Comparison of ENCODE assay signal across 12 cellular contexts in the genomic region with DNA sequence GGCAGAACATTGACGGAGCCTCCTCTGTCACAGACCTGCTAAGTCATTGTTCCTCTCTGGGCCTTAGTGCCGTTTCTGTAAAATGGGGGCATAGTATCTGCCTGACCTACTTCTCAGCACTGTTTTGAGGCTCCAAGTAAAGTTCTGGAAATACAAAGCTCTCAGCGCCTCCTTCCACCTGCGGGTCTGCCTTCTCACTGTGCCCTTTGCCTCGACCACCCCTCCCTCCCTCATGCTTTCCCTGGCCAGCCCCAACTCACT. TPM values are rescaled to one million over a fixed set of nuclear protein-coding genes. Genes with fewer than 3 reads are reported as not detected.
A peak's percentile ranks its signal among the peaks of the same experiment; 100 is the strongest.
DNase-seq lines count a peak whose midpoint lies in the region; ATAC-seq, FAIRE-seq and TF ChIP-seq lines count a peak whose summit lies in the region.
"Had no signal": no experiment of that assay in that cellular context is flagged by ENCODE, and none has a peak within 500 bp of the region (broad histone marks: within the 10 kb centered on the region; RNA-seq: fewer than 3 reads in every experiment).

No MANE protein-coding gene starts in this region.

- H3K4me3 Mint-ChIP-seq in neural progenitor cell, result peak overlapping the region; percentile 53
- H3K4me3 Mint-ChIP-seq: natural killer cell treated with Interleukin-12 subunit alpha and Interleukin-12 subunit beta and Interleukin-15 and Interleukin-18, amount 100 ng/mL, for 72 hours had no signal

- peaks cover 26% of the 10 kb centered on the region for H3K4me1 ChIP-seq in adipocyte (ENCODE audit: control insufficient read depth, insufficient read depth, low read length)
- peaks cover 28 to 41% (median 34%) of the 10 kb centered on the region in 4 donors for H3K4me1 ChIP-seq in esophagus muscularis mucosa
- peaks cover 18% of the 10 kb centered on the region for H3K4me1 ChIP-seq in neural progenitor cell
- peaks cover 23 to 31% of the 10 kb centered on the region in 2 donors for H3K4me1 ChIP-seq in thyroid gland

- no peak for DNase-seq in adipocyte (ENCODE audit: low read depth)
- no peak for DNase-seq in esophagus muscularis mucosa (ENCODE audit: extremely low spot score)
- DNase-seq in neural progenitor cell (ENCODE audit: low spot score), result no peak
- no peak for DNase-seq in thyroid gland
- no peak for DNase-seq in H54 (ENCODE audit: insufficient read length, low spot score)
- DNase-seq in cerebellar cortex (ENCODE audit: low spot score), result no peak
- DNase-seq: activated CD4-positive, CD25-positive, alpha-beta regulatory T cell treated with anti-CD3 and anti-CD28 coated beads, Interleukin-2, amount 50 U/mL, for 72 hours; activated effector memory CD4-positive, alpha-beta T cell treated with Interleukin-2 at 50 U/mL for 16 hours had no signal

- FAIRE-seq in H54 (lab: Jason Lieb, UNC), result no peak

- H3K4me1 Mint-ChIP-seq in neural progenitor cell, result peaks cover 56% of the 10 kb centered on the region

- intact Hi-C loops in esophagus muscularis mucosa (cut with DNase I), result no loop called here
- intact Hi-C loops in thyroid gland (cut with DNase I), result no loop called here

- no peaks in the 10 kb centered on the region for H3K27me3 ChIP-seq in adipocyte (replicated peaks; ENCODE audit: control insufficient read depth, insufficient read depth, low read length)
- no peaks in the 10 kb centered on the region for H3K27me3 ChIP-seq in esophagus muscularis mucosa
- no peaks in the 10 kb centered on the region for H3K27me3 ChIP-seq in neural progenitor cell
- no peaks in the 10 kb centered on the region for H3K27me3 ChIP-seq in thyroid gland

- H2AFZ ChIP-seq in neural progenitor cell (replicated peaks), result no peak overlapping the region

- peaks cover 27% of the 10 kb centered on the region for H3F3A ChIP-seq in neural progenitor cell (ENCODE audit: low read depth)

- H3K9me3 Mint-ChIP-seq in neural progenitor cell, result peaks cover 2% of the 10 kb centered on the region
- H3K9me3 Mint-ChIP-seq: natural killer cell treated with Interleukin-12 subunit alpha and Interleukin-12 subunit beta and Interleukin-15 and Interleukin-18, amount 100 ng/mL, for 72 hours had no signal

- H3K27ac ChIP-seq in esophagus muscularis mucosa (replicated peaks in 1 of 4) (peak overlapping the region; percentile 90 to 95 (median 94)), neural progenitor cell (peak overlapping the region; percentile 88), thyroid gland (peak overlapping the region; percentile 93 to 95 (median 93))

- H3K9ac ChIP-seq in adipocyte (ENCODE audit: low read length), result peak overlapping the region; percentile 78
- H3K9ac ChIP-seq in neural progenitor cell, result no peak overlapping the region

- TF ChIP-seq EP300 in esophagus muscularis mucosa (IDR thresholded peaks at IDR 0.05), result no peak

- no peaks in the 10 kb centered on the region for H3K79me2 ChIP-seq in neural progenitor cell (ENCODE audit: low read depth)

- peaks cover 7% of the 10 kb centered on the region for H3K27me3 Mint-ChIP-seq in neural progenitor cell (ENCODE audit: insufficient read depth, low read depth)
- H3K27me3 Mint-ChIP-seq: natural killer cell treated with Interleukin-12 subunit alpha and Interleukin-12 subunit beta and Interleukin-15 and Interleukin-18, amount 100 ng/mL, for 72 hours had no signal

- H3K9me3 ChIP-seq in adipocyte (ENCODE audit: control insufficient read depth, low read length) (no peaks in the 10 kb centered on the region), esophagus muscularis mucosa (no peaks in the 10 kb centered on the region), neural progenitor cell (ENCODE audit: low read depth) (no peaks in the 10 kb centered on the region), thyroid gland (no peaks in the 10 kb centered on the region)
- H3K9me3 ChIP-seq: HAP-1 had no signal

- ATAC-seq in GM18520 (IDR thresholded peaks at IDR 0.05; ENCODE audit: unreplicated experiment), result no peak
- no peak for ATAC-seq in HG02870 (IDR thresholded peaks at IDR 0.05; ENCODE audit: unreplicated experiment)

- TF ChIP-seq POLR2A in esophagus muscularis mucosa (IDR thresholded peaks at IDR 0.05; ENCODE audit: low read depth) (no peak), thyroid gland (IDR thresholded peaks at IDR 0.05) (no peak), H54 (IDR thresholded peaks at IDR 0.05; ENCODE audit: low read depth, low read length) (no peak)

- no peaks in the 10 kb centered on the region for H4K20me1 ChIP-seq in neural progenitor cell (ENCODE audit: low read depth)

- H3K27ac Mint-ChIP-seq in neural progenitor cell, result peak overlapping the region; percentile 94
- H3K27ac Mint-ChIP-seq: natural killer cell treated with Interleukin-12 subunit alpha and Interleukin-12 subunit beta and Interleukin-15 and Interleukin-18, amount 100 ng/mL, for 72 hours had no signal

- H3K4me3 ChIP-seq in adipocyte (ENCODE audit: low read length), result no peak overlapping the region
- no peak overlapping the region for H3K4me3 ChIP-seq in esophagus muscularis mucosa
- H3K4me3 ChIP-seq in neural progenitor cell, result no peak overlapping the region
- no peak overlapping the region for H3K4me3 ChIP-seq in thyroid gland (replicated peaks in 1 of 3)
- H3K4me3 ChIP-seq: HAP-1 had no signal

- peak overlapping the region; percentile 42 for H3K4me2 ChIP-seq in neural progenitor cell

- H3K36me3 ChIP-seq in adipocyte (ENCODE audit: control insufficient read depth, insufficient read depth, low read length, severe bottlenecking), result no peaks in the 10 kb centered on the region
- no peaks in the 10 kb centered on the region for H3K36me3 ChIP-seq in esophagus muscularis mucosa
- H3K36me3 ChIP-seq in neural progenitor cell, result no peaks in the 10 kb centered on the region
- H3K36me3 ChIP-seq in thyroid gland, result no peaks in the 10 kb centered on the region
- H3K36me3 ChIP-seq: HAP-1 had no signal

- no peaks in the 10 kb centered on the region for H3K36me3 Mint-ChIP-seq in neural progenitor cell
- H3K36me3 Mint-ChIP-seq: natural killer cell treated with Interleukin-12 subunit alpha and Interleukin-12 subunit beta and Interleukin-15 and Interleukin-18, amount 100 ng/mL, for 72 hours had no signal

- WGBS in esophagus muscularis mucosa, result 42% methylated on average over 5 of the region's 5 CpGs
- 58 to 78% methylated on average over 3 to 5 of the region's 5 CpGs for WGBS in thyroid gland, 2 donors

- TF ChIP-seq CTCF in esophagus muscularis mucosa (IDR thresholded peaks at IDR 0.05), result no peak
- no peak for TF ChIP-seq CTCF in neural progenitor cell (IDR thresholded peaks at IDR 0.05)
- no peak for TF ChIP-seq CTCF in thyroid gland (IDR thresholded peaks at IDR 0.05)

RNA-seq across cellular contexts. Expression of a gene that starts 15.4 kb away (rescaled TPM):
- total RNA-seq in esophagus muscularis mucosa (100 to 1,000 TPM in 2 of 4 donors, 10 to 100 TPM in 2; 78.5 to 141 (median 101) TPM), neural progenitor cell (ENCODE audit: low replicate concordance) (31.4 and 35.0 TPM in 2 replicates), thyroid gland (10 to 100 TPM; 38.3 to 47.7 (median 46.7) TPM)
